ENCODE assay signal across 1 cellular context in genomic region chr15:75578206-75578947, GRCh38.
TF ChIP-seq lines count a peak whose summit lies in the region.

No MANE protein-coding gene starts in this region.

TF ChIP-seq in K562, 482 proteins besides CTCF, POLR2A, EP300 and RAD21 (continued from another document and continues in another):
- no peak for TF ChIP-seq HDAC2 (IDR thresholded peaks at IDR 0.05)
- TF ChIP-seq GTF2A2 (tag; IDR thresholded peaks at IDR 0.05) = peak; percentile 43; the same call in 1 of the 2 replicates
- TF ChIP-seq OTX1 (CRISPR knock-in tag; IDR thresholded peaks at IDR 0.05) = no peak
- TF ChIP-seq, protein P1, sequence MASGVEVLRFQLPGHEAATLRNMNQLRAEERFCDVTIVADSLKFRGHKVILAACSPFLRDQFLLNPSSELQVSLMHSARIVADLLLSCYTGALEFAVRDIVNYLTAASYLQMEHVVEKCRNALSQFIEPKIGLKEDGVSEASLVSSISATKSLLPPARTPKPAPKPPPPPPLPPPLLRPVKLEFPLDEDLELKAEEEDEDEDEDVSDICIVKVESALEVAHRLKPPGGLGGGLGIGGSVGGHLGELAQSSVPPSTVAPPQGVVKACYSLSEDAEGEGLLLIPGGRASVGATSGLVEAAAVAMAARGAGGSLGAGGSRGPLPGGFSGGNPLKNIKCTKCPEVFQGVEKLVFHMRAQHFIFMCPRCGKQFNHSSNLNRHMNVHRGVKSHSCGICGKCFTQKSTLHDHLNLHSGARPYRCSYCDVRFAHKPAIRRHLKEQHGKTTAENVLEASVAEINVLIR (CRISPR knock-in tag; IDR thresholded peaks at IDR 0.05) = no peak
- TF ChIP-seq, protein P2, sequence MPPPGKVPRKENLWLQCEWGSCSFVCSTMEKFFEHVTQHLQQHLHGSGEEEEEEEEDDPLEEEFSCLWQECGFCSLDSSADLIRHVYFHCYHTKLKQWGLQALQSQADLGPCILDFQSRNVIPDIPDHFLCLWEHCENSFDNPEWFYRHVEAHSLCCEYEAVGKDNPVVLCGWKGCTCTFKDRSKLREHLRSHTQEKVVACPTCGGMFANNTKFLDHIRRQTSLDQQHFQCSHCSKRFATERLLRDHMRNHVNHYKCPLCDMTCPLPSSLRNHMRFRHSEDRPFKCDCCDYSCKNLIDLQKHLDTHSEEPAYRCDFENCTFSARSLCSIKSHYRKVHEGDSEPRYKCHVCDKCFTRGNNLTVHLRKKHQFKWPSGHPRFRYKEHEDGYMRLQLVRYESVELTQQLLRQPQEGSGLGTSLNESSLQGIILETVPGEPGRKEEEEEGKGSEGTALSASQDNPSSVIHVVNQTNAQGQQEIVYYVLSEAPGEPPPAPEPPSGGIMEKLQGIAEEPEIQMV (tag; conservative IDR thresholded peaks at IDR 0.05; ENCODE audit: low read depth) = no peak
- TF ChIP-seq CHD2 (IDR thresholded peaks at IDR 0.05; ENCODE audit: low read depth, low read length) = no peak
- TF ChIP-seq KLF6 (CRISPR knock-in tag; IDR thresholded peaks at IDR 0.05; ENCODE audit: borderline replicate concordance) = no peak
- no peak for TF ChIP-seq ZBTB1 (CRISPR knock-in tag; IDR thresholded peaks at IDR 0.05; ENCODE audit: borderline replicate concordance, low read depth)
- TF ChIP-seq LARP7 (IDR thresholded peaks at IDR 0.05) = no peak
- TF ChIP-seq HDAC8 (tag; IDR thresholded peaks at IDR 0.05) = no peak
- TF ChIP-seq ZBTB2 (IDR thresholded peaks at IDR 0.05) = no peak
- TF ChIP-seq KAT7 (CRISPR knock-in tag; IDR thresholded peaks at IDR 0.05; ENCODE audit: borderline replicate concordance) = no peak
- TF ChIP-seq FOXJ2 (tag; IDR thresholded peaks at IDR 0.05) = no peak
- TF ChIP-seq SAP30 (IDR thresholded peaks at IDR 0.05; ENCODE audit: borderline replicate concordance, insufficient read depth, low read depth, low read length, poor library complexity, severe bottlenecking) = peak; percentile 28
- TF ChIP-seq, protein P3, sequence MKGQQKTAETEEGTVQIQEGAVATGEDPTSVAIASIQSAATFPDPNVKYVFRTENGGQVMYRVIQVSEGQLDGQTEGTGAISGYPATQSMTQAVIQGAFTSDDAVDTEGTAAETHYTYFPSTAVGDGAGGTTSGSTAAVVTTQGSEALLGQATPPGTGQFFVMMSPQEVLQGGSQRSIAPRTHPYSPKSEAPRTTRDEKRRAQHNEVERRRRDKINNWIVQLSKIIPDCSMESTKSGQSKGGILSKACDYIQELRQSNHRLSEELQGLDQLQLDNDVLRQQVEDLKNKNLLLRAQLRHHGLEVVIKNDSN (CRISPR knock-in tag; IDR thresholded peaks at IDR 0.05) = no peak
- TF ChIP-seq SUPT5H (IDR thresholded peaks at IDR 0.05) = no peak
- TF ChIP-seq MCM3 (IDR thresholded peaks at IDR 0.05) = no peak
- TF ChIP-seq NFYB (IDR thresholded peaks at IDR 0.05; ENCODE audit: extremely low read depth, insufficient read length) = no peak
- no peak for TF ChIP-seq USF2 (CRISPR knock-in tag; IDR thresholded peaks at IDR 0.05)
- TF ChIP-seq, protein P4, sequence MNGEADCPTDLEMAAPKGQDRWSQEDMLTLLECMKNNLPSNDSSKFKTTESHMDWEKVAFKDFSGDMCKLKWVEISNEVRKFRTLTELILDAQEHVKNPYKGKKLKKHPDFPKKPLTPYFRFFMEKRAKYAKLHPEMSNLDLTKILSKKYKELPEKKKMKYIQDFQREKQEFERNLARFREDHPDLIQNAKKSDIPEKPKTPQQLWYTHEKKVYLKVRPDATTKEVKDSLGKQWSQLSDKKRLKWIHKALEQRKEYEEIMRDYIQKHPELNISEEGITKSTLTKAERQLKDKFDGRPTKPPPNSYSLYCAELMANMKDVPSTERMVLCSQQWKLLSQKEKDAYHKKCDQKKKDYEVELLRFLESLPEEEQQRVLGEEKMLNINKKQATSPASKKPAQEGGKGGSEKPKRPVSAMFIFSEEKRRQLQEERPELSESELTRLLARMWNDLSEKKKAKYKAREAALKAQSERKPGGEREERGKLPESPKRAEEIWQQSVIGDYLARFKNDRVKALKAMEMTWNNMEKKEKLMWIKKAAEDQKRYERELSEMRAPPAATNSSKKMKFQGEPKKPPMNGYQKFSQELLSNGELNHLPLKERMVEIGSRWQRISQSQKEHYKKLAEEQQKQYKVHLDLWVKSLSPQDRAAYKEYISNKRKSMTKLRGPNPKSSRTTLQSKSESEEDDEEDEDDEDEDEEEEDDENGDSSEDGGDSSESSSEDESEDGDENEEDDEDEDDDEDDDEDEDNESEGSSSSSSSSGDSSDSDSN (IDR thresholded peaks at IDR 0.05; ENCODE audit: borderline replicate concordance in 1 of 2, low read depth in 2 of 2, low read length in 2 of 2) = no peak; a peak in 1 of 4 replicates
- TF ChIP-seq TRIM28 (IDR thresholded peaks at IDR 0.05) = no peak
- TF ChIP-seq SRSF7 (optimal IDR thresholded peaks at IDR 0.05; ENCODE audit: low read depth, low read length) = no peak
- TF ChIP-seq SREBF2 (CRISPR knock-in tag; IDR thresholded peaks at IDR 0.05) = no peak
- TF ChIP-seq, protein P5, sequence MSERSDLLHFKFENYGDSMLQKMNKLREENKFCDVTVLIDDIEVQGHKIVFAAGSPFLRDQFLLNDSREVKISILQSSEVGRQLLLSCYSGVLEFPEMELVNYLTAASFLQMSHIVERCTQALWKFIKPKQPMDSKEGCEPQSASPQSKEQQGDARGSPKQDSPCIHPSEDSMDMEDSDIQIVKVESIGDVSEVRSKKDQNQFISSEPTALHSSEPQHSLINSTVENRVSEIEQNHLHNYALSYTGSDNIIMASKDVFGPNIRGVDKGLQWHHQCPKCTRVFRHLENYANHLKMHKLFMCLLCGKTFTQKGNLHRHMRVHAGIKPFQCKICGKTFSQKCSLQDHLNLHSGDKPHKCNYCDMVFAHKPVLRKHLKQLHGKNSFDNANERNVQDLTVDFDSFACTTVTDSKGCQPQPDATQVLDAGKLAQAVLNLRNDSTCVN (CRISPR knock-in tag; IDR thresholded peaks at IDR 0.05) = no peak
- 0 out of 2 replicates have a peak, but pooled peaks have one; percentile 7 for TF ChIP-seq KLF16 (IDR thresholded peaks at IDR 0.05)
- no peak for TF ChIP-seq TAF7 (tag; IDR thresholded peaks at IDR 0.05)
- TF ChIP-seq KAT8 (IDR thresholded peaks at IDR 0.05; ENCODE audit: low read depth) = no peak
- 0 out of 2 replicates have a peak, but pooled peaks have one; percentile 37 for TF ChIP-seq ILF3 (IDR thresholded peaks at IDR 0.05; ENCODE audit: borderline replicate concordance)
- no peak for TF ChIP-seq MTA3 (IDR thresholded peaks at IDR 0.05; ENCODE audit: borderline replicate concordance)
- no peak for TF ChIP-seq ZBTB49 (CRISPR knock-in tag; IDR thresholded peaks at IDR 0.05; ENCODE audit: borderline replicate concordance)
- TF ChIP-seq, protein P6, sequence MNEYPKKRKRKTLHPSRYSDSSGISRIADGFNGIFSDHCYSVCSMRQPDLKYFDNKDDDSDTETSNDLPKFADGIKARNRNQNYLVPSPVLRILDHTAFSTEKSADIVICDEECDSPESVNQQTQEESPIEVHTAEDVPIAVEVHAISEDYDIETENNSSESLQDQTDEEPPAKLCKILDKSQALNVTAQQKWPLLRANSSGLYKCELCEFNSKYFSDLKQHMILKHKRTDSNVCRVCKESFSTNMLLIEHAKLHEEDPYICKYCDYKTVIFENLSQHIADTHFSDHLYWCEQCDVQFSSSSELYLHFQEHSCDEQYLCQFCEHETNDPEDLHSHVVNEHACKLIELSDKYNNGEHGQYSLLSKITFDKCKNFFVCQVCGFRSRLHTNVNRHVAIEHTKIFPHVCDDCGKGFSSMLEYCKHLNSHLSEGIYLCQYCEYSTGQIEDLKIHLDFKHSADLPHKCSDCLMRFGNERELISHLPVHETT (CRISPR knock-in tag; conservative IDR thresholded peaks at IDR 0.05 in 1 of 2, IDR thresholded peaks at IDR 0.05 in 1 of 2) = no peak
- TF ChIP-seq ZNF740 (CRISPR knock-in tag; IDR thresholded peaks at IDR 0.05) = 0 out of 2 replicates have a peak, but pooled peaks have one; percentile 35
- TF ChIP-seq ZNF740 (tag; IDR thresholded peaks at IDR 0.05) = no peak
- TF ChIP-seq AFF4 (CRISPR knock-in tag; IDR thresholded peaks at IDR 0.05) = no peak
- TF ChIP-seq ATF3 (IDR thresholded peaks at IDR 0.05) = no peak
- no peak for TF ChIP-seq ATF3 (CRISPR knock-in tag; conservative IDR thresholded peaks at IDR 0.05)
- no peak for TF ChIP-seq ZBTB33 (CRISPR knock-in tag; IDR thresholded peaks at IDR 0.05)
- no peak for TF ChIP-seq TFAM (CRISPR knock-in tag; conservative IDR thresholded peaks at IDR 0.05)
- no peak for TF ChIP-seq ZNF217 (CRISPR knock-in tag; IDR thresholded peaks at IDR 0.05)
- no peak for TF ChIP-seq TAF15 (IDR thresholded peaks at IDR 0.05; ENCODE audit: low read depth, low read length)
